ENCODE assay signal across 15 cellular contexts in genomic region chr9:72089461-72090130, GRCh38.
DNase-seq lines count a peak whose midpoint lies in the region; ATAC-seq lines count a peak whose summit lies in the region.
"Had no signal": no experiment of that assay in that cellular context is flagged by ENCODE, and none has a peak within 500 bp of the region (broad histone marks: within the 10 kb centered on the region; RNA-seq: fewer than 3 reads in every experiment).

No MANE protein-coding gene starts in this region.

- ATAC-seq in HG03139 (IDR thresholded peaks at IDR 0.05; ENCODE audit: unreplicated experiment) (no peak), HG02798 (IDR thresholded peaks at IDR 0.05; ENCODE audit: poor library complexity, unreplicated experiment) (no peak)
- ATAC-seq: CD8-positive, alpha-beta T cell; GM12878; GM23338 had no signal

- DNase-seq in DMS 273 (lab: John Stamatoyannopoulos, UW; ENCODE audit: unreplicated experiment), result peak; percentile 27
- no peak for DNase-seq in DMS 273 treated with DMSO at 0.1 percent for 48 hours (lab: John Stamatoyannopoulos, UW)
- DNase-seq in NCI-H69 (lab: John Stamatoyannopoulos, UW), result peak; percentile 33
- peak; percentile 24 for DNase-seq in epithelial cell of prostate (ENCODE audit: low read depth, low spot score)
- no peak for DNase-seq in SW 1271 (lab: John Stamatoyannopoulos, UW)
- DNase-seq: Caco-2; CD8-positive, alpha-beta T cell; DMS79; H9; KG1 had no signal

- peak overlapping the region; percentile 25 for H3K27ac ChIP-seq in epithelial cell of prostate
- H3K27ac ChIP-seq: 22Rv1 had no signal

Comparison
In these comparisons a context has a peak if more than half of its experiments do, and no peak if none do; other contexts are left out.
1. DNase-seq: peak in DMS 273 (single experiment), NCI-H69 (single experiment) and epithelial cell of prostate (single experiment); none in DMS 273 treated with DMSO at 0.1 percent for 48 hours (single experiment) and SW 1271 (0 of 2).